In genomic region chr12:127507336-127507735, GRCh38 we compare ENCODE assay signal across 15 cellular contexts.
DNase-seq lines count a peak whose midpoint lies in the region; ATAC-seq and TF ChIP-seq lines count a peak whose summit lies in the region.
"Had no signal": no experiment of that assay in that cellular context is flagged by ENCODE, and none has a peak within 500 bp of the region (broad histone marks: within the 10 kb centered on the region; RNA-seq: fewer than 3 reads in every experiment).

No MANE protein-coding gene starts in this region.

- no peak overlapping the region for H4K8ac ChIP-seq in mesenchymal stem cell (ENCODE audit: low read length)

- no peaks in the 10 kb centered on the region for H3K27me3 ChIP-seq in Karpas-422 (ENCODE audit: low read length)
- no peaks in the 10 kb centered on the region for H3K27me3 ChIP-seq in hepatocyte
- no peaks in the 10 kb centered on the region for H3K27me3 ChIP-seq in mesenchymal stem cell (ENCODE audit: control insufficient read depth in 1 of 2, insufficient read depth in 1 of 2, low read length in 2 of 2)
- H3K27me3 ChIP-seq: BLaER1 had no signal

- TF ChIP-seq CTCF in hepatocyte (IDR thresholded peaks at IDR 0.05; ENCODE audit: poor library complexity), result no peak

- WGBS in hepatocyte (ENCODE audit: low lambda C conversion rate, missing lambda C conversion rate), result 74% methylated on average over 6 of the region's 6 CpGs
- 86% methylated on average over 2 of the region's 6 CpGs for WGBS in mesenchymal stem cell

- H4K91ac ChIP-seq in mesenchymal stem cell (ENCODE audit: low read length), result no peak overlapping the region

- H3K4me2 ChIP-seq in Karpas-422 (ENCODE audit: low read depth, low read length, poor library complexity, severe bottlenecking), result no peak overlapping the region
- no peak overlapping the region for H3K4me2 ChIP-seq in hepatocyte
- no peak overlapping the region for H3K4me2 ChIP-seq in mesenchymal stem cell (ENCODE audit: low read length, poor library complexity, severe bottlenecking)
- H3K4me2 ChIP-seq: BLaER1 had no signal

- no peak overlapping the region for H3K18ac ChIP-seq in mesenchymal stem cell (ENCODE audit: low read depth in 1 of 2, low read length in 2 of 2)

- H2AK5ac ChIP-seq in mesenchymal stem cell (ENCODE audit: low read length, severe bottlenecking), result no peak overlapping the region

- H4K20me1 ChIP-seq in Karpas-422 (ENCODE audit: insufficient read depth, low read depth, low read length) (no peaks in the 10 kb centered on the region), hepatocyte (ENCODE audit: insufficient read depth, poor library complexity, severe bottlenecking) (no peaks in the 10 kb centered on the region)
- H4K20me1 ChIP-seq: BLaER1 had no signal

- H3K9me2 ChIP-seq in Karpas-422 (replicated peaks; ENCODE audit: insufficient read depth, low read length), result no peaks in the 10 kb centered on the region
- H3K9me2 ChIP-seq in hepatocyte (replicated peaks; ENCODE audit: insufficient read depth), result no peaks in the 10 kb centered on the region

- H2BK5ac ChIP-seq in mesenchymal stem cell (ENCODE audit: low read depth, low read length, poor library complexity, severe bottlenecking), result no peak overlapping the region

- no peak overlapping the region for H3K4ac ChIP-seq in mesenchymal stem cell (ENCODE audit: low read depth in 1 of 2, low read length in 2 of 2)

- H3K14ac ChIP-seq in mesenchymal stem cell (ENCODE audit: low read length in 2 of 2), result no peak overlapping the region

- H3K4me1 ChIP-seq in Karpas-422 (ENCODE audit: low read length) (no peaks in the 10 kb centered on the region), hepatocyte (ENCODE audit: insufficient read depth) (no peaks in the 10 kb centered on the region), mesenchymal stem cell (ENCODE audit: control insufficient read depth, insufficient read depth, low read depth, low read length) (peaks cover 3% of the 10 kb centered on the region)
- H3K4me1 ChIP-seq: BLaER1 had no signal

- H3K4me3 ChIP-seq in Karpas-422 (ENCODE audit: low read length), result no peak overlapping the region
- H3K4me3 ChIP-seq in hepatocyte, result no peak overlapping the region
- H3K4me3 ChIP-seq in mesenchymal stem cell (ENCODE audit: insufficient read depth in 1 of 2, low read depth in 1 of 2, low read length in 2 of 2), result no peak overlapping the region
- H3K4me3 ChIP-seq: BLaER1, GM12878 had no signal

- H3K79me2 ChIP-seq in Karpas-422 (ENCODE audit: low read length), result no peaks in the 10 kb centered on the region
- no peaks in the 10 kb centered on the region for H3K79me2 ChIP-seq in hepatocyte

- H3K9ac ChIP-seq in Karpas-422 (ENCODE audit: low read length) (no peak overlapping the region), mesenchymal stem cell (ENCODE audit: low read length) (no peak overlapping the region)
- H3K9ac ChIP-seq: BLaER1 had no signal

- H3K23ac ChIP-seq in mesenchymal stem cell (ENCODE audit: low read length in 2 of 2), result no peak overlapping the region

- H2BK12ac ChIP-seq in mesenchymal stem cell (ENCODE audit: low read length in 2 of 2), result no peak overlapping the region

- ATAC-seq in HG03108 (IDR thresholded peaks at IDR 0.05; ENCODE audit: unreplicated experiment), result no peak
- ATAC-seq: GM12878 had no signal

- no peaks in the 10 kb centered on the region for H3K79me1 ChIP-seq in mesenchymal stem cell (replicated peaks; ENCODE audit: low read length, poor library complexity, severe bottlenecking)

- H3K9me3 ChIP-seq in Karpas-422 (ENCODE audit: low read length) (no peaks in the 10 kb centered on the region), hepatocyte (ENCODE audit: low read depth) (no peaks in the 10 kb centered on the region), mesenchymal stem cell (ENCODE audit: control insufficient read depth, low read length) (peaks cover 4% of the 10 kb centered on the region)
- H3K9me3 ChIP-seq: BLaER1 had no signal

- DNase-seq in Karpas-422 (peak; percentile 14), NCI-H69 (lab: John Stamatoyannopoulos, UW) (peak; percentile 31), hepatocyte (ENCODE audit: low spot score) (no peak), smooth muscle cell of the brain vasculature (ENCODE audit: low read depth, low spot score) (peak; percentile 60), mesenchymal stem cell (no peak), COLO668 (lab: John Stamatoyannopoulos, UW; ENCODE audit: unreplicated experiment) (no peak)
- DNase-seq: 8988T; AML-193; CD8-positive, alpha-beta memory T cell; HCEC 1CT; HFFc6; IMR-90 had no signal

- H2AFZ ChIP-seq in Karpas-422 (ENCODE audit: low read length), result no peak overlapping the region
- no peak overlapping the region for H2AFZ ChIP-seq in hepatocyte
- H2AFZ ChIP-seq in mesenchymal stem cell (ENCODE audit: low read depth, low read length), result no peak overlapping the region

- H3K36me3 ChIP-seq in Karpas-422 (ENCODE audit: insufficient read depth, low read length) (no peaks in the 10 kb centered on the region), hepatocyte (replicated peaks; ENCODE audit: insufficient read depth, low read depth) (no peaks in the 10 kb centered on the region), mesenchymal stem cell (ENCODE audit: control insufficient read depth in 1 of 2, insufficient read depth in 2 of 2, low read depth in 1 of 2, low read length in 2 of 2) (no peaks in the 10 kb centered on the region)
- H3K36me3 ChIP-seq: BLaER1 had no signal

- H2BK120ac ChIP-seq in mesenchymal stem cell (ENCODE audit: low read depth, low read length), result no peak overlapping the region

- no peak overlapping the region for H2BK15ac ChIP-seq in mesenchymal stem cell (ENCODE audit: low read depth, poor library complexity, severe bottlenecking)

- H3K27ac ChIP-seq in Karpas-422 (ENCODE audit: low read length) (no peak overlapping the region), hepatocyte (peak overlapping the region; percentile 81), mesenchymal stem cell (ENCODE audit: low read length, poor library complexity, severe bottlenecking) (no peak overlapping the region)
- H3K27ac ChIP-seq: BLaER1 had no signal

Comparison
In these comparisons a context has a peak if more than half of its experiments do, and no peak if none do; other contexts are left out.
1. DNase-seq: peak in Karpas-422 (single experiment), NCI-H69 (single experiment) and smooth muscle cell of the brain vasculature (single experiment); none in hepatocyte (single experiment), mesenchymal stem cell (single experiment) and COLO668 (single experiment).